ENCODE assay signal across 11 cellular contexts in the genomic region with DNA sequence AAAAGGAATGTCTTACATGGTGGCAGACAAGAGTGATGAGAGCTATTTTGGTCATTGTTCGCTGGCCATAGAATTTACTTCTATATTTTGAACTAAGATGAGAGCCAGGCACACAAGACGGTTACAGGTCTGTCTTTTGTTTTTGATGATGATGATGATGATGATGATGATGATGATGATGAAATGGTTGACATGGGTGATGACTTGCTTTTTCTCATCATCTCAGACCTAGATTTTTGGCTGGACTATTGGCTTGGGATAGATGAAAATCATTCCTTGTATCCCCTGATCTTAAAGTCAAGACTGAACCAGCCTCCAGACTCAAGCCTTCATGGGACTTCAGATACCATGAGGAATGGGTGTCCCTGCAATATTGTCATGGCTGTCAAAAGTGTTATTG. TPM values are rescaled to one million over a fixed set of nuclear protein-coding genes. Genes with fewer than 3 reads are reported as not detected.
"Had no signal": no experiment of that assay in that cellular context is flagged by ENCODE, and none has a peak within 500 bp of the region (broad histone marks: within the 10 kb centered on the region; RNA-seq: fewer than 3 reads in every experiment).

No MANE protein-coding gene starts in this region.

RNA-seq across cellular contexts. Expression of a gene that starts 49.0 kb away (rescaled TPM):
- total RNA-seq: naive thymus-derived CD8-positive, alpha-beta T cell; neural crest cell; omental fat pad; osteoblast; osteocyte; progenitor cell of endocrine pancreas; pulmonary artery endothelial cell; right atrium auricular region; sciatic nerve; smooth muscle cell had no signal
- polyA plus RNA-seq: neural cell, smooth muscle cell had no signal
